Comparison of ENCODE assay signal across 8 cellular contexts in genomic region chr1:156053770-156054499, GRCh38. TPM values are rescaled to one million over a fixed set of nuclear protein-coding genes. Genes with fewer than 3 reads are reported as not detected.
DNase-seq lines count a peak whose midpoint lies in the region; ATAC-seq and TF ChIP-seq lines count a peak whose summit lies in the region.

Gene UBQLN4, minus strand, starts transcription at chr1:156053798. Its CDS starts 97 bp downstream, at chr1:156053701.

- POLR2A ChIA-PET in activated CD4-positive, alpha-beta T cell treated with anti-CD3 and anti-CD28 coated beads for 36 hours (lab: Charles Lee), result no interaction called here

- CTCF ChIA-PET in activated CD4-positive, alpha-beta T cell treated with anti-CD3 and anti-CD28 coated beads for 36 hours (lab: Charles Lee), result interaction anchor here (0.6 to 2.6 kb wide), 8 partner anchors 11 to 335 kb away, joined by 3 to 12 read pairs (median 3); partner anchors contain the start of genes SMG5 and SSR2

- H3K4me3 ChIP-seq in choroid plexus epithelial cell (ENCODE audit: low read depth, low read length), result peak within 1 kb of the TSS; percentile 99

- no peaks in the 10 kb centered on the region for H3K27me3 Mint-ChIP-seq in activated CD4-positive, alpha-beta T cell treated with anti-CD3 and anti-CD28 coated beads for 36 hours

- peaks cover 18% of the 10 kb centered on the region for H3K36me3 Mint-ChIP-seq in activated CD4-positive, alpha-beta T cell treated with anti-CD3 and anti-CD28 coated beads for 36 hours (ENCODE audit: low read depth)

- TF ChIP-seq CTCF in choroid plexus epithelial cell (conservative IDR thresholded peaks at IDR 0.05; ENCODE audit: low read depth, low read length), result peak; percentile 33

- H3K4me1 Mint-ChIP-seq in activated CD4-positive, alpha-beta T cell treated with anti-CD3 and anti-CD28 coated beads for 36 hours, result peaks cover 18% of the 10 kb centered on the region

- H3K4me3 Mint-ChIP-seq in activated CD4-positive, alpha-beta T cell treated with anti-CD3 and anti-CD28 coated beads for 36 hours, result peak within 1 kb of the TSS; percentile 92

- intact Hi-C loops in activated CD4-positive, alpha-beta T cell treated with anti-CD3 and anti-CD28 coated beads for 36 hours (cut with DNase I, micrococcal nuclease), result loop anchor here (1.0 to 5.0 kb wide), 15 partner anchors 33 to 792 kb away; partner anchors contain the start of genes ARHGEF2 (in 2 of the 2), KHDC4 (in 2 of the 2), SYT11 (in 2 of the 2) and ASH1L (in 1 of the 2)
- intact Hi-C loops in left colon (cut with DNase I, micrococcal nuclease), result no loop called here

- peak within 1 kb of the TSS; percentile 88 for H3K27ac Mint-ChIP-seq in activated CD4-positive, alpha-beta T cell treated with anti-CD3 and anti-CD28 coated beads for 36 hours

- peak; percentile 28 for ATAC-seq in HG03108 (IDR thresholded peaks at IDR 0.05; ENCODE audit: unreplicated experiment)
- peak; percentile 57 for ATAC-seq in activated CD4-positive, alpha-beta T cell treated with anti-CD3 and anti-CD28 coated beads for 36 hours
- ATAC-seq in left colon, result peak; percentile 78

- peak; percentile 84 to 93 (median 87) for DNase-seq in NCI-H1417 (lab: John Stamatoyannopoulos, UW)
- no peak for DNase-seq in NCI-H1417 treated with DMSO at 0.1 percent for 48 hours (lab: John Stamatoyannopoulos, UW)
- peak; percentile 77 for DNase-seq in NCI-H446 treated with DMSO at 0.1 percent for 48 hours (lab: John Stamatoyannopoulos, UW)
- DNase-seq in activated CD4-positive, alpha-beta T cell treated with anti-CD3 and anti-CD28 coated beads for 36 hours, result peak; percentile 93
- DNase-seq in choroid plexus epithelial cell (ENCODE audit: low read depth), result peak; percentile 90
- DNase-seq in left colon, result peak; percentile 86 to 92
- peak; percentile 87 for DNase-seq in stimulated activated CD4-positive, alpha-beta T cell treated with anti-CD3 and anti-CD28 coated beads, Interleukin-1b, Interleukin-23, amount 100 ng/mL, for 48 hours

- no peaks in the 10 kb centered on the region for H3K9me3 Mint-ChIP-seq in activated CD4-positive, alpha-beta T cell treated with anti-CD3 and anti-CD28 coated beads for 36 hours (ENCODE audit: low read depth)

RNA-seq across cellular contexts. Expression of gene UBQLN4, which starts in this region (rescaled TPM):
- total RNA-seq in activated CD4-positive, alpha-beta T cell treated with anti-CD3 and anti-CD28 coated beads for 36 hours, result 10 to 100 TPM; 34.5 to 49.0 TPM
- total RNA-seq in left colon, result 10 to 100 TPM; 21.7 to 26.7 TPM

Comparison
In these comparisons a context has a peak if more than half of its experiments do, and no peak if none do; other contexts are left out.
1. ATAC-seq: peak in every context shown above with its lines; median percentile 78 in left colon; 57 in activated CD4-positive, alpha-beta T cell treated with anti-CD3 and anti-CD28 coated beads for 36 hours; 28 in HG03108.
2. intact Hi-C loops: an anchor here in activated CD4-positive, alpha-beta T cell treated with anti-CD3 and anti-CD28 coated beads for 36 hours (1.0 to 5.0 kb wide); none called in left colon.